Comparison of ENCODE assay signal across 35 cellular contexts in the genomic region with DNA sequence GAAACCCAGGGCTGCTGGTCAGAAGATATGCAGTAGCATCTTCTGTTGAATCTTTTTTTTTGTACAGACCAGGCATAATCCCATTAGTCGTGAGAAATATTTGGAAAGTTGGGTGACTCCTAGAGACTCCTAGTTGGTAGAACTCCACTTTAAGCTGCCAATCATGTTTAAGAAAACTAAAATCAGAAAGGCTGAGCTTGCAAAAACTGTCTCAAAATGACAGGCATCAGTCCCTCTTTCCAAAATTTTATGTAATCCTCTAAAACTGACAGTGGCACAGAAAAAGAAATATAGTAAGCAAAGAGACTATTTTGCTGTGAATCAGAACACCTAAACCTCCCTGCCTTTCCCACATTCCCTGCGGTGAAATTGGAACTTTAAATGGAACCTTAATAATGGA.
"Had no signal": no experiment of that assay in that cellular context is flagged by ENCODE, and none has a peak within 500 bp of the region (broad histone marks: within the 10 kb centered on the region; RNA-seq: fewer than 3 reads in every experiment).

No MANE protein-coding gene starts in this region.

- H3K27me3 ChIP-seq: MG63 had no signal

- H3K9me3 ChIP-seq: MG63 had no signal

- H3K36me3 ChIP-seq: MG63 had no signal

- DNase-seq: Kasumi-1, MG63, MM.1S, MV-4-11, NCI-H1048, NCI-H1092, NCI-H1092 treated with DMSO at 0.1 percent for 48 hours, NCI-H1105, NCI-H1105 treated with DMSO at 0.1 percent for 48 hours, NCI-H1417, NCI-H1417 treated with DMSO at 0.1 percent for 48 hours, NCI-H1436, NCI-H1436 treated with DMSO at 0.1 percent for 48 hours, NCI-H146, NCI-H1694, NCI-H1694 treated with DMSO at 0.1 percent for 48 hours, NCI-H187, NCI-H187 treated with DMSO at 0.1 percent for 48 hours, NCI-H1930, NCI-H2029, NCI-H2029 treated with DMSO at 0.1 percent for 48 hours, NCI-H2081, NCI-H2081 treated with DMSO at 0.1 percent for 48 hours, NCI-H2107, NCI-H2171, NCI-H2171 treated with DMSO at 0.1 percent for 48 hours, NCI-H2227 treated with DMSO at 0.1 percent for 48 hours, NCI-H226, NCI-H345, NCI-H446, NCI-H446 treated with DMSO at 0.1 percent for 48 hours, NCI-H510A, NCI-H510A treated with DMSO at 0.1 percent for 48 hours, NCI-H524, NCI-H524 treated with DMSO at 0.1 percent for 48 hours had no signal

- H3K4me3 ChIP-seq: MG63 had no signal
